ENCODE assay signal across 14 cellular contexts in the genomic region with DNA sequence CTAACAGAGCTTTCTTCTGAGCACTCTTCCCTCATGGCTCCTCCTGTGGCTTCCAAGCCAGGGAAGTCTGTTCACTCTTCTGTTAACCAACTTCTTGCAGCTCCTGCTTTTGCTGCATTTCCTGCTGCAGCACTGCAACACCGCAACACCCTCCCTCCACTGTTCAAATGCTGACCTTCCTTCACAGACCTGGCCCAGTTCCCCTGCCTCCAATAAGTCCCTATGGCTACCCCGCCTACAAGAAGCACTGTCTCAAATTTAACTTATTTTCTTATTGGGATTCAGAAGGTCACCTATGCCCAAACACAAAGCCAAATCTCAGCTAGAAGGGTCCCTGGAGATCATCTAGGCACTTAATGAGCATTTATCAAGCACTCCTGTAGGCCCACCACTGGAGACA. TPM values are rescaled to one million over a fixed set of nuclear protein-coding genes. Genes with fewer than 3 reads are reported as not detected.
DNase-seq lines count a peak whose midpoint lies in the region; ATAC-seq lines count a peak whose summit lies in the region.
"Had no signal": no experiment of that assay in that cellular context is flagged by ENCODE, and none has a peak within 500 bp of the region (broad histone marks: within the 10 kb centered on the region; RNA-seq: fewer than 3 reads in every experiment).

No MANE protein-coding gene starts in this region.

- no peak overlapping the region for H3K4me3 ChIP-seq in subcutaneous abdominal adipose tissue (ENCODE audit: low read depth in 1 of 5, low read length in 5 of 5)
- H3K4me3 ChIP-seq: thoracic aorta had no signal

- H3K4me3 Mint-ChIP-seq in activated naive CD4-positive, alpha-beta T cell treated with anti-CD3 and anti-CD28 coated beads, Interleukin-2, amount 10 ng/mL, durations not matched to agents 7 days and 5 days = peak overlapping the region; percentile 96
- H3K4me3 Mint-ChIP-seq in T-helper 17 cell (peak overlapping the region; percentile 98), immature natural killer cell (peak overlapping the region in 4 of 5 donors; percentile 4 to 58 (median 52))
- H3K4me3 Mint-ChIP-seq: endodermal cell had no signal

- H3K4me1 Mint-ChIP-seq in activated naive CD4-positive, alpha-beta T cell treated with anti-CD3 and anti-CD28 coated beads, Interleukin-2, amount 10 ng/mL, durations not matched to agents 7 days and 5 days = peaks cover 84% of the 10 kb centered on the region
- H3K4me1 Mint-ChIP-seq in T-helper 17 cell (peaks cover 71% of the 10 kb centered on the region), immature natural killer cell (peaks cover 64 to 89% of the 10 kb centered on the region in 2 donors)

- no peaks in the 10 kb centered on the region for H3K27me3 ChIP-seq in subcutaneous abdominal adipose tissue (ENCODE audit: control insufficient read depth in 5 of 5, insufficient read depth in 4 of 5, low read length in 5 of 5)
- H3K27me3 ChIP-seq: brain microvascular endothelial cell had no signal

- peaks cover 0 to 35% (median 26%) of the 10 kb centered on the region in 5 donors for H3K36me3 ChIP-seq in subcutaneous abdominal adipose tissue (ENCODE audit: control insufficient read depth in 5 of 5, insufficient read depth in 5 of 5, low read length in 5 of 5)

- peak overlapping the region; percentile 96 for H3K27ac Mint-ChIP-seq in activated naive CD4-positive, alpha-beta T cell treated with anti-CD3 and anti-CD28 coated beads, Interleukin-2, amount 10 ng/mL, durations not matched to agents 7 days and 5 days
- H3K27ac Mint-ChIP-seq in T-helper 17 cell = peak overlapping the region; percentile 92
- peak overlapping the region; percentile 81 to 98 (median 90) for H3K27ac Mint-ChIP-seq in immature natural killer cell
- H3K27ac Mint-ChIP-seq: endodermal cell had no signal

- H3K27ac ChIP-seq in subcutaneous abdominal adipose tissue (ENCODE audit: low read depth, low read length) = peak overlapping the region; percentile 21
- H3K27ac ChIP-seq: brain microvascular endothelial cell, thoracic aorta had no signal

- H3K9me3 ChIP-seq in T-helper 17 cell (ENCODE audit: control insufficient read depth, low read length, poor library complexity, severe bottlenecking) (no peaks in the 10 kb centered on the region), subcutaneous abdominal adipose tissue (ENCODE audit: control insufficient read depth in 5 of 5, low read length in 5 of 5) (no peaks in the 10 kb centered on the region)
- H3K9me3 ChIP-seq: thoracic aorta had no signal

- H3K9ac ChIP-seq in subcutaneous abdominal adipose tissue (ENCODE audit: low read length in 5 of 5) = peak overlapping the region in 2 of 5 donors; percentile 2 to 15

- CTCF ChIA-PET in activated naive CD4-positive, alpha-beta T cell treated with anti-CD3 and anti-CD28 coated beads, Interleukin-2, amount 10 ng/mL, durations not matched to agents 7 days and 5 days (lab: Charles Lee) = interaction anchor here (0.7 to 4.7 kb wide), 2 partner anchors 13 kb away, joined by 3 to 23 read pairs; no protein-coding TSS in a partner anchor

- no peak for DNase-seq in activated naive CD4-positive, alpha-beta T cell treated with anti-CD3 and anti-CD28 coated beads, Interleukin-2, amount 10 ng/mL, durations not matched to agents 7 days and 5 days
- DNase-seq in activated naive CD4-positive, alpha-beta T cell treated with Interleukin-2 at 50 U/mL for 16 hours = no peak
- no peak for DNase-seq in T-helper 17 cell
- no peak for DNase-seq in immature natural killer cell
- no peak for DNase-seq in cerebellum (ENCODE audit: low spot score)
- DNase-seq: brain microvascular endothelial cell, endodermal cell, foreskin fibroblast, NCI-H2107 had no signal

- no peaks in the 10 kb centered on the region for H3K9me3 Mint-ChIP-seq in activated naive CD4-positive, alpha-beta T cell treated with anti-CD3 and anti-CD28 coated beads, Interleukin-2, amount 10 ng/mL, durations not matched to agents 7 days and 5 days
- H3K9me3 Mint-ChIP-seq in immature natural killer cell = no peaks in the 10 kb centered on the region
- H3K9me3 Mint-ChIP-seq: endodermal cell had no signal

- ATAC-seq in T-helper 17 cell (no peak), GM19023 (IDR thresholded peaks at IDR 0.05; ENCODE audit: unreplicated experiment) (no peak), HG02884 (IDR thresholded peaks at IDR 0.05; ENCODE audit: unreplicated experiment) (no peak)

- H3K4me1 ChIP-seq in subcutaneous abdominal adipose tissue (ENCODE audit: control insufficient read depth in 5 of 5, insufficient read depth in 5 of 5, low read length in 5 of 5) = peaks cover 13 to 71% (median 63%) of the 10 kb centered on the region in 5 donors

- H3K27me3 Mint-ChIP-seq in activated naive CD4-positive, alpha-beta T cell treated with anti-CD3 and anti-CD28 coated beads, Interleukin-2, amount 10 ng/mL, durations not matched to agents 7 days and 5 days = no peaks in the 10 kb centered on the region
- H3K27me3 Mint-ChIP-seq in T-helper 17 cell (no peaks in the 10 kb centered on the region), immature natural killer cell (ENCODE audit: low read depth in 3 of 3) (peaks cover 7 to 20% (median 10%) of the 10 kb centered on the region in 3 donors)

- H3K36me3 Mint-ChIP-seq in activated naive CD4-positive, alpha-beta T cell treated with anti-CD3 and anti-CD28 coated beads, Interleukin-2, amount 10 ng/mL, durations not matched to agents 7 days and 5 days = peaks cover 57% of the 10 kb centered on the region
- peaks cover 9% of the 10 kb centered on the region for H3K36me3 Mint-ChIP-seq in T-helper 17 cell (ENCODE audit: low read depth)
- peaks cover 3 to 8% (median 4%) of the 10 kb centered on the region in 3 donors for H3K36me3 Mint-ChIP-seq in immature natural killer cell

RNA-seq across cellular contexts. Expression of gene ELMO2, which starts 44.6 kb away (rescaled TPM):
- 100 to 1,000 TPM; 104 to 107 TPM for total RNA-seq in T-helper 17 cell
- 100 to 1,000 TPM in 1 of 3 donors, 10 to 100 TPM in 2; 50.7 to 107 (median 98.7) TPM for polyA plus RNA-seq in immature natural killer cell
- total RNA-seq in cerebellum = 57.5 TPM

RNA-seq across cellular contexts. Expression of gene CDH22, which starts 53.5 kb away (rescaled TPM):
- total RNA-seq in T-helper 17 cell = not detected
- not detected for polyA plus RNA-seq in immature natural killer cell
- 3.1 TPM for total RNA-seq in cerebellum
- total RNA-seq: M059J, thoracic aorta had no signal
